ENCODE assay signal across 20 cellular contexts in the genomic region with DNA sequence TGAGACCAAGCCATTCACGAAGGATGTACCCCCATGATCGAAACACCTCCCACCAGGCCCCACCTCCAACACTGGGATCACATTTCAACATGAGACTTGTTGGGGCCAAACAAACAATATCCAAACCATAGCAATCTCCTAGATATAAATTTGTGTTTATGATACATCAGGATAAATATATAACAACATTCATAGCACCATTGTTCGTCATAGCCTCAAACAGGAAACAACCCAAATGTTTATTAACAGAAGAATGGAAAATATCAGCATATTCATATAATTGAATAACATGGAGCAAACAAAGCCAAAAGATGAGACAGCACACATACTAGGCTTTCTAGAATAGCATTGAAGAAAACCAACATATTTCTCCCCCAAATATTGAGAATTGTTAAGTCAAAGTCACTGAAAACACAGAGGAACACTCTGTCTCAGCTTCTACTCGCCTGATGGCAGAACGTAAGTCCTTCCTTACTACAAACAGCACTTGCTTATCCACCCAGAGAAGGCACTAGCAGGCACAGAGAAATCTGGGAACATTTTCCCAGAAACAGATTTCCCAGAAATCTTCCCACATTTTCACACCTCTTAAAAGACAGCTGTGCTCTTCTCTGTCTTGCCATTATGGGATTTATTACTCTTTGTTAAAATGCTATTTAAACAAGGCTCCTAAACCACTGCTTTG. TPM values are rescaled to one million over a fixed set of nuclear protein-coding genes. Genes with fewer than 3 reads are reported as not detected.
"Had no signal": no experiment of that assay in that cellular context is flagged by ENCODE, and none has a peak within 500 bp of the region (broad histone marks: within the 10 kb centered on the region; RNA-seq: fewer than 3 reads in every experiment).

No MANE protein-coding gene starts in this region.

- H3K27me3 ChIP-seq: esophagus squamous epithelium, heart right ventricle, neural progenitor cell, pancreas, tibial nerve, uterus had no signal

- H3K27ac ChIP-seq: esophagus squamous epithelium, heart right ventricle, neural progenitor cell, pancreas, tibial nerve, uterus had no signal

- DNase-seq: activated CD4-positive, alpha-beta T cell treated with anti-CD3 and anti-CD28 coated beads, Interleukin-2, amount 50 U/mL, for 48 hours; activated naive CD4-positive, alpha-beta T cell treated with anti-CD3 and anti-CD28 coated beads for 36 hours; esophagus squamous epithelium; heart right ventricle; islet precursor cell; naive B cell; pancreas; T-helper 1 cell; T1000; uterus had no signal

- H3K4me1 ChIP-seq: esophagus squamous epithelium, heart right ventricle, neural progenitor cell, pancreas, tibial nerve, uterus had no signal

- H3K9me3 Mint-ChIP-seq: activated naive CD4-positive, alpha-beta T cell treated with anti-CD3 and anti-CD28 coated beads for 36 hours; activated T-helper 17 cell treated with anti-CD3 and anti-CD28 coated beads, Interleukin-2, amount 50 U/mL, for 72 hours; naive B cell; neural progenitor cell; stimulated activated memory B cell treated with anti-CD40 and anti-IgM and Interleukin-4, amounts not matched to agents 10 μg/mL and 1 μg/mL and 100 μg/mL, for 72 hours had no signal

- H3K9me3 ChIP-seq: esophagus squamous epithelium, heart right ventricle, pancreas, tibial nerve, uterus had no signal

- ATAC-seq: heart right ventricle; left lobe of liver; pancreas; stimulated activated memory B cell treated with anti-CD40 and anti-IgM and Interleukin-4, amounts not matched to agents 10 μg/mL and 1 μg/mL and 100 μg/mL, for 72 hours had no signal

- H3K4me1 Mint-ChIP-seq: activated T-helper 17 cell treated with anti-CD3 and anti-CD28 coated beads, Interleukin-2, amount 50 U/mL, for 72 hours; naive B cell; neural progenitor cell; stimulated activated memory B cell treated with anti-CD40 and anti-IgM and Interleukin-4, amounts not matched to agents 10 μg/mL and 1 μg/mL and 100 μg/mL, for 72 hours had no signal

- H3K27ac Mint-ChIP-seq: activated naive CD4-positive, alpha-beta T cell treated with anti-CD3 and anti-CD28 coated beads for 36 hours; activated T-helper 17 cell treated with anti-CD3 and anti-CD28 coated beads, Interleukin-2, amount 50 U/mL, for 72 hours; neural progenitor cell; stimulated activated memory B cell treated with anti-CD40 and anti-IgM and Interleukin-4, amounts not matched to agents 10 μg/mL and 1 μg/mL and 100 μg/mL, for 72 hours had no signal

- H3K36me3 ChIP-seq: esophagus squamous epithelium, heart right ventricle, neural progenitor cell, pancreas, tibial nerve, uterus had no signal

- H3K27me3 Mint-ChIP-seq: stimulated activated memory B cell treated with anti-CD40 and anti-IgM and Interleukin-4, amounts not matched to agents 10 μg/mL and 1 μg/mL and 100 μg/mL, for 72 hours had no signal

- H3K36me3 Mint-ChIP-seq: naive B cell; neural progenitor cell; stimulated activated memory B cell treated with anti-CD40 and anti-IgM and Interleukin-4, amounts not matched to agents 10 μg/mL and 1 μg/mL and 100 μg/mL, for 72 hours had no signal

- H3K4me3 ChIP-seq: esophagus squamous epithelium, heart right ventricle, neural progenitor cell, pancreas, tibial nerve, uterus had no signal

- H3K4me3 Mint-ChIP-seq: activated naive CD4-positive, alpha-beta T cell treated with anti-CD3 and anti-CD28 coated beads for 36 hours; activated T-helper 17 cell treated with anti-CD3 and anti-CD28 coated beads, Interleukin-2, amount 50 U/mL, for 72 hours; naive B cell; neural progenitor cell; stimulated activated memory B cell treated with anti-CD40 and anti-IgM and Interleukin-4, amounts not matched to agents 10 μg/mL and 1 μg/mL and 100 μg/mL, for 72 hours had no signal

RNA-seq across cellular contexts. Expression of a gene that starts 8.1 kb away (rescaled TPM):
- total RNA-seq: activated naive CD4-positive, alpha-beta T cell treated with anti-CD3 and anti-CD28 coated beads for 36 hours; activated T-helper 17 cell treated with anti-CD3 and anti-CD28 coated beads, Interleukin-2, amount 50 U/mL, for 72 hours; cardiac septum; esophagus squamous epithelium; frontal cortex; heart right ventricle; mammary epithelial cell; mononuclear cell; pancreas; subcutaneous adipose tissue; tibial nerve had no signal
